In genomic region chr7:112895996-112896395, GRCh38 we compare ENCODE assay signal across 8 cellular contexts.
"Had no signal": no experiment of that assay in that cellular context is flagged by ENCODE, and none has a peak within 500 bp of the region (broad histone marks: within the 10 kb centered on the region; RNA-seq: fewer than 3 reads in every experiment).

No MANE protein-coding gene starts in this region.

- FAIRE-seq: G401.6, GM12878, GM12891, GM12892, GM18507, GM19239 had no signal

- H3K4me3 ChIP-seq: GM12878 had no signal

- DNase-seq: GDM1, GF-D8 had no signal

- ATAC-seq: GM12878 had no signal
